ENCODE assay signal across 2 cellular contexts in the genomic region with DNA sequence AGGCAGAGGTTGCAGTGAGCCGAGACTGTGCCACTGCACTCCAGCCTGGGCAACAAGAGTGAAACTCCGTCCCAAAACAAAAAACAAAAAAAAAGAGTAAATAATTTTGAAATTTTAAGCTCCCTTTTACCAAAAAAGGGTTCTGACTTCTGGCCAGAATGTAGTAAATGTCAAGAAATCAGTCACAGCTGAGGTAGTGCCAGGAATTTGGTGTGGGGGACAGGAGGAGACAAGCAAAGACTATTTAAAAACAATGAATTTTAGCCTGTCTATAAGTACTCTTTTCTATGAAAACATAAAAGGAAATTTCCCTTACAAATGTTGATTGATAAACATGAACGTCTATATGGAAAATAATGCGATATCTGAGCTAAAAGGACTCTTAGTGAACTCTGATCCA.
TF ChIP-seq lines count a peak whose summit lies in the region.

No MANE protein-coding gene starts in this region.

TF ChIP-seq in GM23338, 12 proteins besides CTCF, POLR2A, EP300 and RAD21 (continued from another document):
- TF ChIP-seq, protein P1, sequence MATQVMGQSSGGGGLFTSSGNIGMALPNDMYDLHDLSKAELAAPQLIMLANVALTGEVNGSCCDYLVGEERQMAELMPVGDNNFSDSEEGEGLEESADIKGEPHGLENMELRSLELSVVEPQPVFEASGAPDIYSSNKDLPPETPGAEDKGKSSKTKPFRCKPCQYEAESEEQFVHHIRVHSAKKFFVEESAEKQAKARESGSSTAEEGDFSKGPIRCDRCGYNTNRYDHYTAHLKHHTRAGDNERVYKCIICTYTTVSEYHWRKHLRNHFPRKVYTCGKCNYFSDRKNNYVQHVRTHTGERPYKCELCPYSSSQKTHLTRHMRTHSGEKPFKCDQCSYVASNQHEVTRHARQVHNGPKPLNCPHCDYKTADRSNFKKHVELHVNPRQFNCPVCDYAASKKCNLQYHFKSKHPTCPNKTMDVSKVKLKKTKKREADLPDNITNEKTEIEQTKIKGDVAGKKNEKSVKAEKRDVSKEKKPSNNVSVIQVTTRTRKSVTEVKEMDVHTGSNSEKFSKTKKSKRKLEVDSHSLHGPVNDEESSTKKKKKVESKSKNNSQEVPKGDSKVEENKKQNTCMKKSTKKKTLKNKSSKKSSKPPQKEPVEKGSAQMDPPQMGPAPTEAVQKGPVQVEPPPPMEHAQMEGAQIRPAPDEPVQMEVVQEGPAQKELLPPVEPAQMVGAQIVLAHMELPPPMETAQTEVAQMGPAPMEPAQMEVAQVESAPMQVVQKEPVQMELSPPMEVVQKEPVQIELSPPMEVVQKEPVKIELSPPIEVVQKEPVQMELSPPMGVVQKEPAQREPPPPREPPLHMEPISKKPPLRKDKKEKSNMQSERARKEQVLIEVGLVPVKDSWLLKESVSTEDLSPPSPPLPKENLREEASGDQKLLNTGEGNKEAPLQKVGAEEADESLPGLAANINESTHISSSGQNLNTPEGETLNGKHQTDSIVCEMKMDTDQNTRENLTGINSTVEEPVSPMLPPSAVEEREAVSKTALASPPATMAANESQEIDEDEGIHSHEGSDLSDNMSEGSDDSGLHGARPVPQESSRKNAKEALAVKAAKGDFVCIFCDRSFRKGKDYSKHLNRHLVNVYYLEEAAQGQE (IDR thresholded peaks at IDR 0.05; ENCODE audit: unreplicated experiment), result no peak
- TF ChIP-seq POLR2AphosphoS5 (IDR thresholded peaks at IDR 0.05; ENCODE audit: low read depth), result no peak
- TF ChIP-seq, protein P2, sequence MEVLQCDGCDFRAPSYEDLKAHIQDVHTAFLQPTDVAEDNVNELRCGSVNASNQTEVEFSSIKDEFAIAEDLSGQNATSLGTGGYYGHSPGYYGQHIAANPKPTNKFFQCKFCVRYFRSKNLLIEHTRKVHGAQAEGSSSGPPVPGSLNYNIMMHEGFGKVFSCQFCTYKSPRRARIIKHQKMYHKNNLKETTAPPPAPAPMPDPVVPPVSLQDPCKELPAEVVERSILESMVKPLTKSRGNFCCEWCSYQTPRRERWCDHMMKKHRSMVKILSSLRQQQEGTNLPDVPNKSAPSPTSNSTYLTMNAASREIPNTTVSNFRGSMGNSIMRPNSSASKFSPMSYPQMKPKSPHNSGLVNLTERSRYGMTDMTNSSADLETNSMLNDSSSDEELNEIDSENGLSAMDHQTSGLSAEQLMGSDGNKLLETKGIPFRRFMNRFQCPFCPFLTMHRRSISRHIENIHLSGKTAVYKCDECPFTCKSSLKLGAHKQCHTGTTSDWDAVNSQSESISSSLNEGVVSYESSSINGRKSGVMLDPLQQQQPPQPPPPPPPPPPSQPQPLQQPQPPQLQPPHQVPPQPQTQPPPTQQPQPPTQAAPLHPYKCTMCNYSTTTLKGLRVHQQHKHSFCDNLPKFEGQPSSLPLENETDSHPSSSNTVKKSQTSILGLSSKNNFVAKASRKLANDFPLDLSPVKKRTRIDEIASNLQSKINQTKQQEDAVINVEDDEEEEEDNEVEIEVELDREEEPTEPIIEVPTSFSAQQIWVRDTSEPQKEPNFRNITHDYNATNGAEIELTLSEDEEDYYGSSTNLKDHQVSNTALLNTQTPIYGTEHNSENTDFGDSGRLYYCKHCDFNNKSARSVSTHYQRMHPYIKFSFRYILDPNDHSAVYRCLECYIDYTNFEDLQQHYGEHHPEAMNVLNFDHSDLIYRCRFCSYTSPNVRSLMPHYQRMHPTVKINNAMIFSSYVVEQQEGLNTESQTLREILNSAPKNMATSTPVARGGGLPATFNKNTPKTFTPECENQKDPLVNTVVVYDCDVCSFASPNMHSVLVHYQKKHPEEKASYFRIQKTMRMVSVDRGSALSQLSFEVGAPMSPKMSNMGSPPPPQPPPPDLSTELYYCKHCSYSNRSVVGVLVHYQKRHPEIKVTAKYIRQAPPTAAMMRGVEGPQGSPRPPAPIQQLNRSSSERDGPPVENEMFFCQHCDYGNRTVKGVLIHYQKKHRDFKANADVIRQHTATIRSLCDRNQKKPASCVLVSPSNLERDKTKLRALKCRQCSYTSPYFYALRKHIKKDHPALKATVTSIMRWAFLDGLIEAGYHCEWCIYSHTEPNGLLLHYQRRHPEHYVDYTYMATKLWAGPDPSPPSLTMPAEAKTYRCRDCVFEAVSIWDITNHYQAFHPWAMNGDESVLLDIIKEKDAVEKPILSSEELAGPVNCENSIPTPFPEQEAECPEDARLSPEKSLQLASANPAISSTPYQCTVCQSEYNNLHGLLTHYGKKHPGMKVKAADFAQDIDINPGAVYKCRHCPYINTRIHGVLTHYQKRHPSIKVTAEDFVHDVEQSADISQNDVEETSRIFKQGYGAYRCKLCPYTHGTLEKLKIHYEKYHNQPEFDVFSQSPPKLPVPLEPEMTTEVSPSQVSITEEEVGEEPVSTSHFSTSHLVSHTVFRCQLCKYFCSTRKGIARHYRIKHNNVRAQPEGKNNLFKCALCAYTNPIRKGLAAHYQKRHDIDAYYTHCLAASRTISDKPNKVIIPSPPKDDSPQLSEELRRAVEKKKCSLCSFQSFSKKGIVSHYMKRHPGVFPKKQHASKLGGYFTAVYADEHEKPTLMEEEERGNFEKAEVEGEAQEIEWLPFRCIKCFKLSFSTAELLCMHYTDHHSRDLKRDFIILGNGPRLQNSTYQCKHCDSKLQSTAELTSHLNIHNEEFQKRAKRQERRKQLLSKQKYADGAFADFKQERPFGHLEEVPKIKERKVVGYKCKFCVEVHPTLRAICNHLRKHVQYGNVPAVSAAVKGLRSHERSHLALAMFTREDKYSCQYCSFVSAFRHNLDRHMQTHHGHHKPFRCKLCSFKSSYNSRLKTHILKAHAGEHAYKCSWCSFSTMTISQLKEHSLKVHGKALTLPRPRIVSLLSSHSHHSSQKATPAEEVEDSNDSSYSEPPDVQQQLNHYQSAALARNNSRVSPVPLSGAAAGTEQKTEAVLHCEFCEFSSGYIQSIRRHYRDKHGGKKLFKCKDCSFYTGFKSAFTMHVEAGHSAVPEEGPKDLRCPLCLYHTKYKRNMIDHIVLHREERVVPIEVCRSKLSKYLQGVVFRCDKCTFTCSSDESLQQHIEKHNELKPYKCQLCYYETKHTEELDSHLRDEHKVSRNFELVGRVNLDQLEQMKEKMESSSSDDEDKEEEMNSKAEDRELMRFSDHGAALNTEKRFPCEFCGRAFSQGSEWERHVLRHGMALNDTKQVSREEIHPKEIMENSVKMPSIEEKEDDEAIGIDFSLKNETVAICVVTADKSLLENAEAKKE (CRISPR knock-in tag; IDR thresholded peaks at IDR 0.05), result no peak
TF ChIP-seq in GM23338: peak in this region for 0.

TF ChIP-seq in WTC11, 78 proteins besides CTCF, POLR2A, EP300 and RAD21 (continued from another document):
- TF ChIP-seq, protein P3, sequence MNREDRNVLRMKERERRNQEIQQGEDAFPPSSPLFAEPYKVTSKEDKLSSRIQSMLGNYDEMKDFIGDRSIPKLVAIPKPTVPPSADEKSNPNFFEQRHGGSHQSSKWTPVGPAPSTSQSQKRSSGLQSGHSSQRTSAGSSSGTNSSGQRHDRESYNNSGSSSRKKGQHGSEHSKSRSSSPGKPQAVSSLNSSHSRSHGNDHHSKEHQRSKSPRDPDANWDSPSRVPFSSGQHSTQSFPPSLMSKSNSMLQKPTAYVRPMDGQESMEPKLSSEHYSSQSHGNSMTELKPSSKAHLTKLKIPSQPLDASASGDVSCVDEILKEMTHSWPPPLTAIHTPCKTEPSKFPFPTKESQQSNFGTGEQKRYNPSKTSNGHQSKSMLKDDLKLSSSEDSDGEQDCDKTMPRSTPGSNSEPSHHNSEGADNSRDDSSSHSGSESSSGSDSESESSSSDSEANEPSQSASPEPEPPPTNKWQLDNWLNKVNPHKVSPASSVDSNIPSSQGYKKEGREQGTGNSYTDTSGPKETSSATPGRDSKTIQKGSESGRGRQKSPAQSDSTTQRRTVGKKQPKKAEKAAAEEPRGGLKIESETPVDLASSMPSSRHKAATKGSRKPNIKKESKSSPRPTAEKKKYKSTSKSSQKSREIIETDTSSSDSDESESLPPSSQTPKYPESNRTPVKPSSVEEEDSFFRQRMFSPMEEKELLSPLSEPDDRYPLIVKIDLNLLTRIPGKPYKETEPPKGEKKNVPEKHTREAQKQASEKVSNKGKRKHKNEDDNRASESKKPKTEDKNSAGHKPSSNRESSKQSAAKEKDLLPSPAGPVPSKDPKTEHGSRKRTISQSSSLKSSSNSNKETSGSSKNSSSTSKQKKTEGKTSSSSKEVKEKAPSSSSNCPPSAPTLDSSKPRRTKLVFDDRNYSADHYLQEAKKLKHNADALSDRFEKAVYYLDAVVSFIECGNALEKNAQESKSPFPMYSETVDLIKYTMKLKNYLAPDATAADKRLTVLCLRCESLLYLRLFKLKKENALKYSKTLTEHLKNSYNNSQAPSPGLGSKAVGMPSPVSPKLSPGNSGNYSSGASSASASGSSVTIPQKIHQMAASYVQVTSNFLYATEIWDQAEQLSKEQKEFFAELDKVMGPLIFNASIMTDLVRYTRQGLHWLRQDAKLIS (CRISPR knock-in tag; IDR thresholded peaks at IDR 0.05; ENCODE audit: borderline replicate concordance), result no peak
- no peak for TF ChIP-seq FOXP1 (CRISPR knock-in tag; IDR thresholded peaks at IDR 0.05; ENCODE audit: borderline replicate concordance)
- no peak for TF ChIP-seq FOXJ3 (CRISPR knock-in tag; IDR thresholded peaks at IDR 0.05; ENCODE audit: borderline replicate concordance)
- TF ChIP-seq CBFB (CRISPR knock-in tag; IDR thresholded peaks at IDR 0.05; ENCODE audit: low read depth), result no peak
- no peak for TF ChIP-seq NFATC4 (CRISPR knock-in tag; IDR thresholded peaks at IDR 0.05)
- TF ChIP-seq, protein P4, sequence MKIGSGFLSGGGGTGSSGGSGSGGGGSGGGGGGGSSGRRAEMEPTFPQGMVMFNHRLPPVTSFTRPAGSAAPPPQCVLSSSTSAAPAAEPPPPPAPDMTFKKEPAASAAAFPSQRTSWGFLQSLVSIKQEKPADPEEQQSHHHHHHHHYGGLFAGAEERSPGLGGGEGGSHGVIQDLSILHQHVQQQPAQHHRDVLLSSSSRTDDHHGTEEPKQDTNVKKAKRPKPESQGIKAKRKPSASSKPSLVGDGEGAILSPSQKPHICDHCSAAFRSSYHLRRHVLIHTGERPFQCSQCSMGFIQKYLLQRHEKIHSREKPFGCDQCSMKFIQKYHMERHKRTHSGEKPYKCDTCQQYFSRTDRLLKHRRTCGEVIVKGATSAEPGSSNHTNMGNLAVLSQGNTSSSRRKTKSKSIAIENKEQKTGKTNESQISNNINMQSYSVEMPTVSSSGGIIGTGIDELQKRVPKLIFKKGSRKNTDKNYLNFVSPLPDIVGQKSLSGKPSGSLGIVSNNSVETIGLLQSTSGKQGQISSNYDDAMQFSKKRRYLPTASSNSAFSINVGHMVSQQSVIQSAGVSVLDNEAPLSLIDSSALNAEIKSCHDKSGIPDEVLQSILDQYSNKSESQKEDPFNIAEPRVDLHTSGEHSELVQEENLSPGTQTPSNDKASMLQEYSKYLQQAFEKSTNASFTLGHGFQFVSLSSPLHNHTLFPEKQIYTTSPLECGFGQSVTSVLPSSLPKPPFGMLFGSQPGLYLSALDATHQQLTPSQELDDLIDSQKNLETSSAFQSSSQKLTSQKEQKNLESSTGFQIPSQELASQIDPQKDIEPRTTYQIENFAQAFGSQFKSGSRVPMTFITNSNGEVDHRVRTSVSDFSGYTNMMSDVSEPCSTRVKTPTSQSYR (CRISPR knock-in tag; IDR thresholded peaks at IDR 0.05), result no peak
- TF ChIP-seq KAT7 (CRISPR knock-in tag; IDR thresholded peaks at IDR 0.05; ENCODE audit: borderline replicate concordance), result no peak
- no peak for TF ChIP-seq RORB (CRISPR knock-in tag; IDR thresholded peaks at IDR 0.05)
TF ChIP-seq in WTC11: peak in this region for 0.
